ENCODE assay signal across 21 cellular contexts in the genomic region with DNA sequence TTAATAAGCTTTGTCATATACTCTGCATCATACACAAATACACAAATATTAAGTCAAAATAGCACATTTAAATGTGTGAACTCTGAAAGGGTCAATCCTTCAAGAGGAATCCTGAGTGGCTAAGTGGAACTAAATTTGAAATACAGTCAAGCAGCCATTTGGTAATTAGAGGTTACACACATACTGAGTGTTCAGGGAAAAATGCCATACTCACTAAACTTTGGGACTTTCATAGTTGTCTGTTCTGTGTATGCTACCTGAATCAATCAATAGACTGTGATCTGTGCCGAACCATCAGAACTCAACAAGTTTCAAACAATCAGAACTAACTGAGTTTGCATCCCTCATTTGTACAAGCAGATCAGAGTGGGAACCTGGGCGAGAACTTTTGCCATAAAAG. TPM values are rescaled to one million over a fixed set of nuclear protein-coding genes. Genes with fewer than 3 reads are reported as not detected.
DNase-seq lines count a peak whose midpoint lies in the region; FAIRE-seq and TF ChIP-seq lines count a peak whose summit lies in the region.
"Had no signal": no experiment of that assay in that cellular context is flagged by ENCODE, and none has a peak within 500 bp of the region (broad histone marks: within the 10 kb centered on the region; RNA-seq: fewer than 3 reads in every experiment).

No MANE protein-coding gene starts in this region.

- H3K4me1 ChIP-seq in astrocyte (ENCODE audit: insufficient read depth, low read length) (peaks cover 31% of the 10 kb centered on the region), keratinocyte (ENCODE audit: control insufficient read depth, extremely low read depth, insufficient read depth, low read length) (peaks cover 63% of the 10 kb centered on the region), smooth muscle cell (ENCODE audit: low read depth) (peaks cover 14% of the 10 kb centered on the region), spleen (peaks cover 0 to 11% (median 0%) of the 10 kb centered on the region in 6 donors)

- intact Hi-C loops in activated T-helper 2 cell treated with anti-CD3 and anti-CD28 coated beads, Interferon-gamma antibody, Interleukin-2, Interleukin-4, amounts not matched to agents 10 μg/mL and 5 μg/mL and 100 μg/mL, durations not matched to agents 14 hours and 24 hours and 36 hours (cut with micrococcal nuclease) = no loop called here
- intact Hi-C loops in spleen (cut with DNase I; ENCODE audit: low total_unique reads) = no loop called here

- TF ChIP-seq CTCF in HFFc6 (IDR thresholded peaks at IDR 0.05) (no peak), astrocyte (IDR thresholded peaks at IDR 0.05; ENCODE audit: insufficient read depth, low read depth, low read length) (no peak), keratinocyte (optimal IDR thresholded peaks at IDR 0.05 in 1 of 3, IDR thresholded peaks at IDR 0.05 in 1 of 3, conservative IDR thresholded peaks at IDR 0.05 in 1 of 3; ENCODE audit: extremely low read depth in 1 of 3, insufficient read depth in 2 of 3, low read length in 3 of 3) (no peak), smooth muscle cell (IDR thresholded peaks at IDR 0.05; ENCODE audit: borderline replicate concordance, insufficient read depth, poor library complexity, severe bottlenecking) (no peak), spleen (IDR thresholded peaks at IDR 0.05 in 8 of 11, conservative IDR thresholded peaks at IDR 0.05 in 3 of 11) (no peak)

- peaks cover 78% of the 10 kb centered on the region for H3K36me3 Mint-ChIP-seq in HFFc6 (ENCODE audit: low read depth)
- H3K36me3 Mint-ChIP-seq in astrocyte (ENCODE audit: low read depth, unreplicated experiment) = peaks cover 9% of the 10 kb centered on the region
- peaks cover 75% of the 10 kb centered on the region for H3K36me3 Mint-ChIP-seq in activated T-helper 2 cell treated with anti-CD3 and anti-CD28 coated beads, Interferon-gamma antibody, Interleukin-2, Interleukin-4, amounts not matched to agents 10 μg/mL and 5 μg/mL and 100 μg/mL, durations not matched to agents 14 hours and 24 hours and 36 hours (ENCODE audit: low read depth)
- H3K36me3 Mint-ChIP-seq: IgD-negative memory B cell, neural progenitor cell had no signal

- H3K9me3 Mint-ChIP-seq in HFFc6 = no peaks in the 10 kb centered on the region
- H3K9me3 Mint-ChIP-seq in astrocyte (ENCODE audit: unreplicated experiment) = no peaks in the 10 kb centered on the region
- H3K9me3 Mint-ChIP-seq in activated T-helper 2 cell treated with anti-CD3 and anti-CD28 coated beads, Interferon-gamma antibody, Interleukin-2, Interleukin-4, amounts not matched to agents 10 μg/mL and 5 μg/mL and 100 μg/mL, durations not matched to agents 14 hours and 24 hours and 36 hours = no peaks in the 10 kb centered on the region
- H3K9me3 Mint-ChIP-seq: H9, IgD-negative memory B cell, neural progenitor cell had no signal

- peak overlapping the region; percentile 67 for H3K4me2 ChIP-seq in astrocyte (ENCODE audit: low read length)
- H3K4me2 ChIP-seq in keratinocyte (ENCODE audit: control insufficient read depth, extremely low read depth, insufficient read depth, low read depth, low read length) = peak overlapping the region; percentile 59
- no peak overlapping the region for H3K4me2 ChIP-seq in smooth muscle cell
- H3K4me2 ChIP-seq: neural progenitor cell had no signal

- H3K4me1 Mint-ChIP-seq in HFFc6 (ENCODE audit: low read depth) (peaks cover 91% of the 10 kb centered on the region), astrocyte (ENCODE audit: low read depth, unreplicated experiment) (peaks cover 31% of the 10 kb centered on the region)
- H3K4me1 Mint-ChIP-seq in activated T-helper 2 cell treated with anti-CD3 and anti-CD28 coated beads, Interferon-gamma antibody, Interleukin-2, Interleukin-4, amounts not matched to agents 10 μg/mL and 5 μg/mL and 100 μg/mL, durations not matched to agents 14 hours and 24 hours and 36 hours (ENCODE audit: low read depth) = peaks cover 33% of the 10 kb centered on the region
- H3K4me1 Mint-ChIP-seq: neural progenitor cell had no signal

- H3K9me3 ChIP-seq in astrocyte (ENCODE audit: insufficient read depth, low read depth, low read length) = no peaks in the 10 kb centered on the region
- H3K9me3 ChIP-seq in keratinocyte (ENCODE audit: control insufficient read depth, low read depth, low read length) = no peaks in the 10 kb centered on the region
- no peaks in the 10 kb centered on the region for H3K9me3 ChIP-seq in smooth muscle cell (replicated peaks; ENCODE audit: low read depth)
- H3K9me3 ChIP-seq in spleen = no peaks in the 10 kb centered on the region
- H3K9me3 ChIP-seq: SJCRH30 had no signal

- H3K27me3 Mint-ChIP-seq in HFFc6 (ENCODE audit: insufficient read depth) (peaks cover 8% of the 10 kb centered on the region), astrocyte (ENCODE audit: low read depth, unreplicated experiment) (no peaks in the 10 kb centered on the region)
- H3K27me3 Mint-ChIP-seq in activated T-helper 2 cell treated with anti-CD3 and anti-CD28 coated beads, Interferon-gamma antibody, Interleukin-2, Interleukin-4, amounts not matched to agents 10 μg/mL and 5 μg/mL and 100 μg/mL, durations not matched to agents 14 hours and 24 hours and 36 hours (ENCODE audit: low read depth) = no peaks in the 10 kb centered on the region
- H3K27me3 Mint-ChIP-seq: B cell, IgD-negative memory B cell had no signal

- DNase-seq in HFFc6 = no peak
- DNase-seq in astrocyte (ENCODE audit: low read depth) = no peak
- no peak for DNase-seq in keratinocyte (ENCODE audit: low read depth, low spot score)
- DNase-seq in smooth muscle cell (lab: John Stamatoyannopoulos, UW; ENCODE audit: unreplicated experiment) = no peak
- no peak for DNase-seq in activated T-helper 2 cell treated with anti-CD3 and anti-CD28 coated beads, Interferon-gamma antibody, Interleukin-2, Interleukin-4, amounts not matched to agents 10 μg/mL and 5 μg/mL and 100 μg/mL, durations not matched to agents 14 hours and 24 hours and 36 hours (ENCODE audit: low spot score)
- DNase-seq in spleen = no peak
- no peak for DNase-seq in SHP77 treated with DMSO at 0.1 percent for 48 hours (lab: John Stamatoyannopoulos, UW)
- no peak for DNase-seq in AG08396 (ENCODE audit: low spot score)
- DNase-seq: activated CD4-positive, alpha-beta T cell treated with anti-CD3 and anti-CD28 coated beads for 1 hour; caudate nucleus; COR-L47; effector CD8-positive, alpha-beta T cell; H9; MM.1S; NCI-H1694; NCI-H2227 treated with DMSO at 0.1 percent for 48 hours; SJCRH30; T1000 had no signal

- H3K4me3 Mint-ChIP-seq in HFFc6 (peak overlapping the region; percentile 82), astrocyte (ENCODE audit: unreplicated experiment) (no peak overlapping the region)
- H3K4me3 Mint-ChIP-seq in activated T-helper 2 cell treated with anti-CD3 and anti-CD28 coated beads, Interferon-gamma antibody, Interleukin-2, Interleukin-4, amounts not matched to agents 10 μg/mL and 5 μg/mL and 100 μg/mL, durations not matched to agents 14 hours and 24 hours and 36 hours (ENCODE audit: low read depth) = no peak overlapping the region
- H3K4me3 Mint-ChIP-seq: B cell, H9, IgD-negative memory B cell, neural progenitor cell had no signal

- H3K27me3 ChIP-seq in astrocyte (ENCODE audit: insufficient read depth, low read length) (no peaks in the 10 kb centered on the region), keratinocyte (ENCODE audit: control insufficient read depth, extremely low read depth, insufficient read depth, low read length) (no peaks in the 10 kb centered on the region), smooth muscle cell (ENCODE audit: low read depth) (no peaks in the 10 kb centered on the region), spleen (replicated peaks in 1 of 7) (no peaks in the 10 kb centered on the region)
- H3K27me3 ChIP-seq: neural progenitor cell, SJCRH30 had no signal

- dilution Hi-C loops in keratinocyte (cut with MboI; ENCODE audit: extremely low pct_ligation_motif_present, low sequenced_read_pairs) = no loop called here

- H2AFZ ChIP-seq in astrocyte (ENCODE audit: low read depth, low read length) (no peak overlapping the region), keratinocyte (ENCODE audit: control insufficient read depth, low read length) (no peak overlapping the region), smooth muscle cell (ENCODE audit: low read depth) (no peak overlapping the region)
- H2AFZ ChIP-seq: neural progenitor cell had no signal

- peaks cover 11% of the 10 kb centered on the region for H4K20me1 ChIP-seq in astrocyte (ENCODE audit: insufficient read depth, low read length)
- H4K20me1 ChIP-seq in keratinocyte (ENCODE audit: control insufficient read depth, extremely low read depth, insufficient read depth, low read length) = no peaks in the 10 kb centered on the region
- no peaks in the 10 kb centered on the region for H4K20me1 ChIP-seq in smooth muscle cell (ENCODE audit: low read depth)

- peak overlapping the region; percentile 16 for H3K9ac ChIP-seq in astrocyte (ENCODE audit: low read length)
- H3K9ac ChIP-seq in keratinocyte (ENCODE audit: control insufficient read depth, extremely low read depth, insufficient read depth, low read length) = peak overlapping the region; percentile 29
- H3K9ac ChIP-seq in smooth muscle cell (ENCODE audit: low read depth) = no peak overlapping the region
- H3K9ac ChIP-seq: neural progenitor cell had no signal

- FAIRE-seq in astrocyte (lab: Jason Lieb, UNC) = no peak
- FAIRE-seq in keratinocyte (lab: Jason Lieb, UNC) = no peak

- TF ChIP-seq POLR2A in spleen (IDR thresholded peaks at IDR 0.05) = no peak

- WGBS in smooth muscle cell (ENCODE audit: low lambda C conversion rate) = 97% methylated on average over 2 of the region's 2 CpGs
- WGBS in spleen, 5 donors = 91 to 97% (median 95%) methylated on average over 2 of the region's 2 CpGs

- peak overlapping the region; percentile 73 for H3K27ac ChIP-seq in astrocyte (ENCODE audit: low read depth, low read length)
- H3K27ac ChIP-seq in keratinocyte (ENCODE audit: control insufficient read depth, insufficient read depth, low read length) = peak overlapping the region; percentile 74
- peak overlapping the region; percentile 68 for H3K27ac ChIP-seq in smooth muscle cell (ENCODE audit: low read depth)
- H3K27ac ChIP-seq in spleen = no peak overlapping the region
- H3K27ac ChIP-seq: SJCRH30 had no signal

- H3K36me3 ChIP-seq in astrocyte (ENCODE audit: insufficient read depth, low read length) = peaks cover 15% of the 10 kb centered on the region
- H3K36me3 ChIP-seq in keratinocyte (ENCODE audit: control insufficient read depth in 2 of 2, extremely low read depth in 1 of 2, insufficient read depth in 2 of 2, low read length in 2 of 2) = no peaks in the 10 kb centered on the region
- no peaks in the 10 kb centered on the region for H3K36me3 ChIP-seq in smooth muscle cell (ENCODE audit: low read depth)
- H3K36me3 ChIP-seq in spleen = no peaks in the 10 kb centered on the region
- H3K36me3 ChIP-seq: neural progenitor cell had no signal

- H3K27ac Mint-ChIP-seq in HFFc6 = peak overlapping the region; percentile 73
- no peak overlapping the region for H3K27ac Mint-ChIP-seq in astrocyte (ENCODE audit: unreplicated experiment)
- H3K27ac Mint-ChIP-seq in activated T-helper 2 cell treated with anti-CD3 and anti-CD28 coated beads, Interferon-gamma antibody, Interleukin-2, Interleukin-4, amounts not matched to agents 10 μg/mL and 5 μg/mL and 100 μg/mL, durations not matched to agents 14 hours and 24 hours and 36 hours = no peak overlapping the region
- H3K27ac Mint-ChIP-seq: B cell, H9, IgD-negative memory B cell, neural progenitor cell had no signal

- no peaks in the 10 kb centered on the region for H3K9me1 ChIP-seq in keratinocyte (ENCODE audit: control insufficient read depth, extremely low read depth, insufficient read depth, low read length)

- peaks cover 97% of the 10 kb centered on the region for H3K79me2 ChIP-seq in astrocyte (ENCODE audit: insufficient read depth, low read length)
- peaks cover 65% of the 10 kb centered on the region for H3K79me2 ChIP-seq in keratinocyte (ENCODE audit: control insufficient read depth, insufficient read depth, low read length)
- peaks cover 58% of the 10 kb centered on the region for H3K79me2 ChIP-seq in smooth muscle cell (ENCODE audit: low read depth)

- no peak overlapping the region for H3K4me3 ChIP-seq in astrocyte (ENCODE audit: insufficient read depth, low read depth, low read length)
- peak overlapping the region in 2 of 3 experiments; percentile 15 to 39 for H3K4me3 ChIP-seq in keratinocyte (ENCODE audit: control insufficient read depth in 2 of 3, extremely low read depth in 1 of 3, insufficient read depth in 2 of 3, low read depth in 1 of 3, low read length in 3 of 3)
- H3K4me3 ChIP-seq in smooth muscle cell = no peak overlapping the region
- no peak overlapping the region for H3K4me3 ChIP-seq in spleen
- H3K4me3 ChIP-seq: neural progenitor cell, SJCRH30 had no signal

- no peaks in the 10 kb centered on the region for H3F3A ChIP-seq in smooth muscle cell (ENCODE audit: low read depth)

RNA-seq across cellular contexts. Expression of a gene that starts 15.3 kb away (rescaled TPM):
- total RNA-seq in HFFc6 (2021; fragmentation: NEBNext Ultra II Directional; extraction: Animal tissue kit (Norgen Biotek cat#: 25700)) = 10 to 100 TPM; 80.4 to 96.3 (median 90.4) TPM
- total RNA-seq in astrocyte (61.3 and 66.1 TPM in 2 replicates), smooth muscle cell (35.7 and 47.3 TPM in 2 replicates), spleen (10 to 100 TPM; 36.0 to 68.6 (median 49.9) TPM)
- polyA plus RNA-seq in keratinocyte (16.4 to 32.7 TPM (median 22.0 TPM) in 3 replicates), smooth muscle cell (8.6 and 11.8 TPM in 2 replicates), spleen (1 to 10 TPM; 5.3 to 8.2 (median 5.7) TPM)
- polyA plus RNA-seq in keratinocyte (2011; ENCODE audit: low read depth) = 20.7 TPM
- polyA plus RNA-seq in keratinocyte (2011; cell fraction: cytosol; rRNA removed) = 11.3 and 20.7 TPM in 2 replicates
- 27.6 and 33.4 TPM in 2 replicates for polyA plus RNA-seq in keratinocyte (2011; cell fraction: nucleus; rRNA removed)
- 11.8 and 20.4 TPM in 2 replicates for polyA plus RNA-seq in keratinocyte (2012; ENCODE audit: low replicate concordance)
- polyA minus RNA-seq in keratinocyte = 25.9 to 81.2 TPM (median 30.5 TPM) in 3 replicates
- 24.9 TPM for polyA minus RNA-seq in keratinocyte (2011; cell fraction: cytosol; rRNA and poly(A)+ RNA removed)
- polyA minus RNA-seq in keratinocyte (2011; cell fraction: nucleus; rRNA and poly(A)+ RNA removed) = 30.4 and 65.2 TPM in 2 replicates
- total RNA-seq in activated T-helper 2 cell treated with anti-CD3 and anti-CD28 coated beads, Interferon-gamma antibody, Interleukin-2, Interleukin-4, amounts not matched to agents 10 μg/mL and 5 μg/mL and 100 μg/mL, durations not matched to agents 14 hours and 24 hours and 36 hours = 44.2 and 45.5 TPM in 2 replicates

Comparison
In these comparisons a context has a peak if more than half of its experiments do, and no peak if none do; other contexts are left out.
1. H3K27ac ChIP-seq: peak in astrocyte (single experiment), keratinocyte (single experiment) and smooth muscle cell (single experiment); none in spleen (0 of 8).
2. H3K4me3 ChIP-seq: peak in keratinocyte (2 of 3); none in astrocyte (single experiment), smooth muscle cell (single experiment) and spleen (0 of 8).